16 cellular contexts compared by ENCODE assay signal in genomic region chr2:109382236-109382930, GRCh38.
DNase-seq lines count a peak whose midpoint lies in the region; ATAC-seq, FAIRE-seq and TF ChIP-seq lines count a peak whose summit lies in the region.
"Had no signal": no experiment of that assay in that cellular context is flagged by ENCODE, and none has a peak within 500 bp of the region (broad histone marks: within the 10 kb centered on the region; RNA-seq: fewer than 3 reads in every experiment).

No MANE protein-coding gene starts in this region.

- H3K23ac ChIP-seq in IMR-90 (ENCODE audit: low read depth, low read length) = peak overlapping the region; percentile 72; the same call in 1 of the 2 replicates
- H3K23ac ChIP-seq in H1 (ENCODE audit: insufficient read length) = no peak overlapping the region

- WGBS in IMR-90 (ENCODE audit: extremely low coverage in 2 of 2, insufficient read length in 1 of 2), 2 experiments = 65% methylated on average over 7 of the region's 10 CpGs; no CpG with 5 or more reads in 1 of the 2 experiments
- 86% methylated on average over 9 of the region's 10 CpGs; no CpG with 5 or more reads in 1 of the 2 experiments for WGBS in H1 (ENCODE audit: extremely low coverage in 1 of 2, insufficient coverage in 1 of 2, insufficient read length in 1 of 2, insufficient replicate concordance in 2 of 2, low coverage in 1 of 2, low lambda C conversion rate in 2 of 2, missing lambda C conversion rate in 1 of 2), 2 experiments

- peaks cover 43% of the 10 kb centered on the region for H3K9me1 ChIP-seq in IMR-90 (ENCODE audit: insufficient read depth, low read length)

- no peak for TF ChIP-seq EP300 in H1 (IDR thresholded peaks at IDR 0.05; ENCODE audit: borderline replicate concordance in 1 of 2, low read depth in 2 of 2, low read length in 2 of 2)

- peak overlapping the region; percentile 60 for H3K27ac Mint-ChIP-seq in osteocyte (ENCODE audit: unreplicated experiment)
- H3K27ac Mint-ChIP-seq: activated naive CD8-positive, alpha-beta T cell treated with anti-CD3 and anti-CD28 coated beads, Interleukin-2, amount 10 ng/mL, durations not matched to agents 7 days and 5 days; stimulated activated naive B cell treated with anti-CD40 and anti-IgM and Interleukin-4, amounts not matched to agents 10 μg/mL and 1 μg/mL and 100 μg/mL, for 72 hours had no signal

- 0 out of 2 replicates have a peak overlapping the region, but pooled peaks have one; percentile 3 for H3K4me2 ChIP-seq in IMR-90 (ENCODE audit: low read depth, low read length)
- no peak overlapping the region for H3K4me2 ChIP-seq in H1 (ENCODE audit: insufficient read depth in 1 of 2, low read depth in 2 of 2, low read length in 2 of 2)

- H3K4me3 ChIP-seq in IMR-90 (ENCODE audit: insufficient read depth, low read depth, low read length) (no peak overlapping the region), H1 (ENCODE audit: extremely low read depth in 1 of 4, insufficient read depth in 2 of 4, low read depth in 3 of 4, low read length in 4 of 4) (no peak overlapping the region)
- H3K4me3 ChIP-seq: skin epidermis had no signal

- no peaks in the 10 kb centered on the region for H3K9me3 Mint-ChIP-seq in osteocyte (ENCODE audit: unreplicated experiment)
- H3K9me3 Mint-ChIP-seq: activated naive CD8-positive, alpha-beta T cell treated with anti-CD3 and anti-CD28 coated beads, Interleukin-2, amount 10 ng/mL, durations not matched to agents 7 days and 5 days had no signal

- H3K36me3 ChIP-seq in IMR-90 (ENCODE audit: control insufficient read depth, insufficient read depth, low read length) = peaks cover 4% of the 10 kb centered on the region; the same call in 1 of the 2 replicates
- no peaks in the 10 kb centered on the region for H3K36me3 ChIP-seq in H1 (ENCODE audit: control insufficient read depth in 2 of 4, insufficient read depth in 4 of 4, low read length in 3 of 4)

- TF ChIP-seq POLR2A in IMR-90 (IDR thresholded peaks at IDR 0.05; ENCODE audit: low read depth, low read length) (no peak), H1 (IDR thresholded peaks at IDR 0.05; ENCODE audit: control extremely low read depth in 1 of 2, low read depth in 2 of 2, low read length in 2 of 2) (no peak)

- no peaks in the 10 kb centered on the region for H3K27me3 Mint-ChIP-seq in osteocyte (ENCODE audit: unreplicated experiment)
- H3K27me3 Mint-ChIP-seq: activated naive CD8-positive, alpha-beta T cell treated with anti-CD3 and anti-CD28 coated beads, Interleukin-2, amount 10 ng/mL, durations not matched to agents 7 days and 5 days; stimulated activated naive B cell treated with anti-CD40 and anti-IgM and Interleukin-4, amounts not matched to agents 10 μg/mL and 1 μg/mL and 100 μg/mL, for 72 hours had no signal

- no peak overlapping the region for H3K9ac ChIP-seq in IMR-90 (ENCODE audit: low read depth, low read length)
- no peak overlapping the region for H3K9ac ChIP-seq in H1 (replicated peaks in 1 of 4; ENCODE audit: extremely low read depth in 1 of 4, low read depth in 3 of 4, low read length in 3 of 4)

- H3K18ac ChIP-seq in IMR-90 (ENCODE audit: low read depth, low read length) = no peak overlapping the region
- H3K18ac ChIP-seq in H1 (ENCODE audit: extremely low read depth, low read length) = no peak overlapping the region

- H4K5ac ChIP-seq in IMR-90 (ENCODE audit: low read depth, low read length) (no peak overlapping the region), H1 (ENCODE audit: insufficient read length, low read depth, low read length) (no peak overlapping the region)

- H3K79me1 ChIP-seq in IMR-90 (ENCODE audit: low read depth in 1 of 2, low read length in 2 of 2) (peaks cover 34 to 93% of the 10 kb centered on the region in 2 experiments), H1 (ENCODE audit: low read depth, low read length) (no peaks in the 10 kb centered on the region)

- H2BK20ac ChIP-seq in IMR-90 (ENCODE audit: low read depth, low read length) (no peak overlapping the region), H1 (ENCODE audit: low read length) (no peak overlapping the region)

- H4K20me1 ChIP-seq in IMR-90 (ENCODE audit: insufficient read depth, low read length) = peaks cover 75% of the 10 kb centered on the region
- H4K20me1 ChIP-seq in H1 (replicated peaks in 1 of 2; ENCODE audit: control insufficient read depth in 1 of 2, insufficient read depth in 2 of 2, low read length in 2 of 2) = no peaks in the 10 kb centered on the region

- in situ Hi-C loops in IMR-90 (cut with MboI; ENCODE audit: low sequenced_read_pairs) = no loop called here

- H3K9me3 ChIP-seq in IMR-90 (ENCODE audit: control insufficient read depth, insufficient read depth, low read length) (no peaks in the 10 kb centered on the region), H1 (ENCODE audit: insufficient read depth in 2 of 2, low read depth in 1 of 2, low read length in 1 of 2) (no peaks in the 10 kb centered on the region)
- H3K9me3 ChIP-seq: Caco-2 had no signal

- intact Hi-C loops in IMR-90 (cut with micrococcal nuclease) = no loop called here

- no peak overlapping the region for H3K4me3 Mint-ChIP-seq in osteocyte (ENCODE audit: unreplicated experiment)
- H3K4me3 Mint-ChIP-seq: activated naive CD8-positive, alpha-beta T cell treated with anti-CD3 and anti-CD28 coated beads, Interleukin-2, amount 10 ng/mL, durations not matched to agents 7 days and 5 days; stimulated activated naive B cell treated with anti-CD40 and anti-IgM and Interleukin-4, amounts not matched to agents 10 μg/mL and 1 μg/mL and 100 μg/mL, for 72 hours had no signal

- H4K8ac ChIP-seq in IMR-90 (ENCODE audit: low read depth in 2 of 2, low read length in 2 of 2) (peak overlapping the region in 1 of 2 experiments; percentile 31; a peak in 1 of 4 replicates), H1 (ENCODE audit: extremely low read depth, insufficient read depth, low read length) (no peak overlapping the region)

- H3K4ac ChIP-seq in IMR-90 (ENCODE audit: low read depth, low read length) = peak overlapping the region; percentile 44; the same call in 1 of the 2 replicates
- no peak overlapping the region for H3K4ac ChIP-seq in H1 (replicated peaks; ENCODE audit: insufficient read length, low read depth, low read length)

- no peak for TF ChIP-seq CTCF in IMR-90 (conservative IDR thresholded peaks at IDR 0.05; ENCODE audit: low read depth, low read length)
- TF ChIP-seq CTCF in H1 (IDR thresholded peaks at IDR 0.05; ENCODE audit: control extremely low read depth in 1 of 3, insufficient read depth in 1 of 3, low read depth in 1 of 3, low read length in 3 of 3) = no peak
- TF ChIP-seq CTCF in osteocyte (IDR thresholded peaks at IDR 0.05) = no peak

- DNase-seq in 8988T (peak; percentile 1), IMR-90 (peak; percentile 20), H1 (ENCODE audit: low read depth in 1 of 2, low spot score in 2 of 2) (peak in 1 of 2 experiments; percentile 35), osteocyte (ENCODE audit: extremely low spot score, unreplicated experiment) (peak; percentile 51), NOMO-1 treated with DMSO at 0.1 percent for 48 hours (lab: John Stamatoyannopoulos, UW; ENCODE audit: unreplicated experiment) (no peak), NCI-H1436 (lab: John Stamatoyannopoulos, UW) (no peak)
- DNase-seq in activated naive CD4-positive, alpha-beta T cell treated with anti-CD3 and anti-CD28 coated beads, Interleukin-2, amount 50 U/mL, for 16 hours = no peak
- DNase-seq: mammary epithelial cell; stimulated activated naive B cell treated with anti-CD40 and anti-IgM and Interleukin-4, amounts not matched to agents 10 μg/mL and 1 μg/mL and 100 μg/mL, for 72 hours had no signal

- no peaks in the 10 kb centered on the region for H3K23me2 ChIP-seq in H1 (ENCODE audit: low read depth, low read length)

- H3K27ac ChIP-seq in IMR-90 (ENCODE audit: insufficient read depth, low read length) (no peak overlapping the region), H1 (ENCODE audit: low read depth, low read length) (no peak overlapping the region)
- H3K27ac ChIP-seq: foreskin keratinocyte, skin epidermis had no signal

- no peak overlapping the region for H2BK5ac ChIP-seq in IMR-90 (ENCODE audit: low read depth, low read length, poor library complexity, severe bottlenecking)
- H2BK5ac ChIP-seq in H1 (ENCODE audit: low read depth, low read length) = no peak overlapping the region; the same call in 1 of the 2 replicates

- H2BK12ac ChIP-seq in H1 (ENCODE audit: low read depth, low read length) = 0 out of 2 replicates have a peak overlapping the region, but pooled peaks have one; percentile 31

- TF ChIP-seq RAD21 in IMR-90 (IDR thresholded peaks at IDR 0.05; ENCODE audit: low read length) (no peak), H1 (IDR thresholded peaks at IDR 0.05 in 1 of 2, conservative IDR thresholded peaks at IDR 0.05 in 1 of 2; ENCODE audit: low read depth in 2 of 2, low read length in 2 of 2) (no peak)

- H3K14ac ChIP-seq in IMR-90 (replicated peaks; ENCODE audit: low read depth, low read length) = peak overlapping the region; percentile 16
- H3K14ac ChIP-seq in H1 (ENCODE audit: insufficient read length) = no peak overlapping the region

- H2BK15ac ChIP-seq in IMR-90 (ENCODE audit: low read depth, low read length) (no peak overlapping the region), H1 (ENCODE audit: low read length) (no peak overlapping the region)

- no TSS peak for BruUV-seq in IMR-90 (replicated peaks; lab: Mats Ljungman, UMichigan)

- no peak overlapping the region for H4K91ac ChIP-seq in IMR-90 (ENCODE audit: insufficient read depth, low read depth, low read length)
- no peak overlapping the region for H4K91ac ChIP-seq in H1 (replicated peaks; ENCODE audit: insufficient read length, low read length)

- H2AK9ac ChIP-seq in IMR-90 (replicated peaks; ENCODE audit: low read depth, low read length, poor library complexity) = no peak overlapping the region

- no peak for FAIRE-seq in H1 (lab: Jason Lieb, UNC)
- FAIRE-seq: endometrium, RCC 7860 had no signal

- H3K79me2 ChIP-seq in H1 (ENCODE audit: control insufficient read depth in 1 of 2, insufficient read depth in 2 of 2, low read length in 2 of 2) = no peaks in the 10 kb centered on the region

- H3K4me1 ChIP-seq in IMR-90 (ENCODE audit: control insufficient read depth, insufficient read depth, low read length) (peaks cover 25% of the 10 kb centered on the region), H1 (replicated peaks in 1 of 4; ENCODE audit: control insufficient read depth in 3 of 4, insufficient read depth in 4 of 4, low read length in 3 of 4) (peaks cover 2 to 16% (median 10%) of the 10 kb centered on the region in 4 experiments)
- H3K4me1 ChIP-seq: Caco-2, foreskin keratinocyte had no signal

- CTCF ChIA-PET in IMR-90 (lab: Yijun Ruan, JAX) (interaction anchor here (0.7 kb wide), 1 partner anchor 378 kb away, joined by 3 read pairs; no protein-coding TSS in a partner anchor), H1 (lab: Charles Lee; ENCODE audit: partially characterized antibody) (interaction anchor here (1.6 kb wide), 1 partner anchor 8 kb away, joined by 3 read pairs; no protein-coding TSS in a partner anchor)

- H2AFZ ChIP-seq in IMR-90 (replicated peaks; ENCODE audit: low read length, poor library complexity) (peak overlapping the region; percentile 37), H1 (ENCODE audit: low read length) (no peak overlapping the region)

- peaks cover 14% of the 10 kb centered on the region for H3K36me3 Mint-ChIP-seq in osteocyte (ENCODE audit: unreplicated experiment)
- H3K36me3 Mint-ChIP-seq: activated naive CD8-positive, alpha-beta T cell treated with anti-CD3 and anti-CD28 coated beads, Interleukin-2, amount 10 ng/mL, durations not matched to agents 7 days and 5 days; stimulated activated naive B cell treated with anti-CD40 and anti-IgM and Interleukin-4, amounts not matched to agents 10 μg/mL and 1 μg/mL and 100 μg/mL, for 72 hours had no signal

- dilution Hi-C loops in IMR-90 (cut with HindIII; ENCODE audit: low sequenced_read_pairs, unreplicated experiment) = no loop called here

- H3K56ac ChIP-seq in IMR-90 (ENCODE audit: extremely low read depth, insufficient read depth, low read length) (no peak overlapping the region), H1 (replicated peaks; ENCODE audit: insufficient read length, low read depth, low read length) (no peak overlapping the region)

- no peak overlapping the region for H2BK120ac ChIP-seq in IMR-90 (ENCODE audit: low read depth, low read length)
- H2BK120ac ChIP-seq in H1 (replicated peaks; ENCODE audit: low read depth, low read length) = no peak overlapping the region

- H3K27me3 ChIP-seq in IMR-90 (ENCODE audit: control insufficient read depth, insufficient read depth, low read length) = no peaks in the 10 kb centered on the region
- no peaks in the 10 kb centered on the region; a peak in 1 of 7 replicates for H3K27me3 ChIP-seq in H1 (replicated peaks in 1 of 4; ENCODE audit: control insufficient read depth in 3 of 4, extremely low read depth in 1 of 4, insufficient read depth in 3 of 4, low read length in 3 of 4)

- POLR2A ChIA-PET in IMR-90 (lab: Charles Lee; ENCODE audit: unreplicated experiment) = no interaction called here
- POLR2A ChIA-PET in H1 (lab: Charles Lee; ENCODE audit: partially characterized antibody) = interaction anchor here (1.4 kb wide), 1 partner anchor 35 kb away, joined by 3 read pairs; no protein-coding TSS in a partner anchor

- H2AK5ac ChIP-seq in IMR-90 (ENCODE audit: low read depth, low read length) = no peak overlapping the region
- no peak overlapping the region for H2AK5ac ChIP-seq in H1 (ENCODE audit: low read depth, low read length)

- H3K4me1 Mint-ChIP-seq in osteocyte (ENCODE audit: unreplicated experiment) = peaks cover 74% of the 10 kb centered on the region
- H3K4me1 Mint-ChIP-seq: stimulated activated naive B cell treated with anti-CD40 and anti-IgM and Interleukin-4, amounts not matched to agents 10 μg/mL and 1 μg/mL and 100 μg/mL, for 72 hours had no signal

- no peak; the same call in 1 of the 2 replicates for ATAC-seq in IMR-90 (ENCODE audit: low read depth)
- no peak for ATAC-seq in HG03045 (IDR thresholded peaks at IDR 0.05; ENCODE audit: unreplicated experiment)
- ATAC-seq: foreskin keratinocyte; stimulated activated naive B cell treated with anti-CD40 and anti-IgM and Interleukin-4, amounts not matched to agents 10 μg/mL and 1 μg/mL and 100 μg/mL, for 72 hours had no signal

Comparison
In these comparisons a context has a peak if more than half of its experiments do, and no peak if none do; other contexts are left out.
1. DNase-seq: peak in 8988T (single experiment), IMR-90 (single experiment) and osteocyte (single experiment); none in NOMO-1 treated with DMSO at 0.1 percent for 48 hours (single experiment), activated naive CD4-positive, alpha-beta T cell treated with anti-CD3 and anti-CD28 coated beads, Interleukin-2, amount 50 U/mL, for 16 hours (single experiment) and NCI-H1436 (single experiment).